ENCODE assay signal across 8 cellular contexts in the genomic region with DNA sequence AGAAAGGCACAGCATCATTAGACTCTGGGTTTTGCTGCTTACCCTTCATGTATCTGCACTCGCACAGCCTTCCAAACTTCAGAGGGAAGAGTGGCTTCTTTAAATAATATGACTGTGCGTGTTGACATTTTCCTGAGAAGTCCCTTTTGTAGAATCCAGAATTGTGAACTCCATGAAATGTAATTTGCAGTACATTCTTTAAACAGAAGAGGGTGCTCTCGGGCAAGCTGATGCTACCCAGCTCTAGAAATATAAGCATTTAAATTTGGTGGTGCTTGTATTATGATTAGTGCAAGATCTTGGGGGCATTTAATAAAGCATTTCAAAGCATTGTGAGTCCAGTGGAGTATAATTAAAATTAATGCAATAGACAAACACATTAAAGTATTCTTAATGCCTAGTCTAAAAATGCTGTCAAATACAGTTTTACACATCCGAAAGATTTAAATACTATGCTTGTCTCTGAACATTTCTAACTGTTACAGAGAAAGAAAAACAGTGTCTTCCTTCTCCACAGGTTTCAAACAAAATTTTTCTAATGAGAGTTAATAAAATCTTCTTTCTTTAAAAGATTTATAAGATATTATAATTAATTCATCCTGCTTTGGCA. TPM values are rescaled to one million over a fixed set of nuclear protein-coding genes. Genes with fewer than 3 reads are reported as not detected.
A peak's percentile ranks its signal among the peaks of the same experiment; 100 is the strongest.
DNase-seq lines count a peak whose midpoint lies in the region; ATAC-seq and TF ChIP-seq lines count a peak whose summit lies in the region.

No MANE protein-coding gene starts in this region.

- no peaks in the 10 kb centered on the region for H3K9me3 ChIP-seq in SK-N-SH

- no peak overlapping the region for H3K27ac Mint-ChIP-seq in activated CD4-positive, alpha-beta T cell treated with anti-CD3 and anti-CD28 coated beads, Interleukin-2, amount 10 ng/mL, durations not matched to agents 24 days and 14 days

- WGBS in SK-N-SH (ENCODE audit: low lambda C conversion rate): 34% methylated on average over 4 of the region's 4 CpGs

- no peaks in the 10 kb centered on the region for H3F3A ChIP-seq in SK-N-SH (replicated peaks; ENCODE audit: insufficient read depth)

- POLR2A ChIA-PET in SK-N-SH (lab: Yijun Ruan, JAX): no interaction called here

- no peaks in the 10 kb centered on the region for H3K79me2 ChIP-seq in SK-N-SH (ENCODE audit: insufficient read depth)

- H3K36me3 ChIP-seq in SK-N-SH (replicated peaks in 1 of 2; ENCODE audit: control insufficient read depth in 1 of 2, insufficient read depth in 2 of 2, low read length in 1 of 2): peaks cover 0 to 3% of the 10 kb centered on the region in 2 experiments

- TF ChIP-seq EP300 in SK-N-SH (IDR thresholded peaks at IDR 0.05; ENCODE audit: borderline replicate concordance in 1 of 2, low read depth in 1 of 2, low read length in 1 of 2): no peak

- CTCF ChIA-PET in SK-N-SH (lab: Yijun Ruan, JAX): interaction anchor here (0.5 to 2.4 kb wide), 19 partner anchors 10 to 1802 kb away, joined by 3 to 18 read pairs (median 3); no protein-coding TSS in a partner anchor

- no peak overlapping the region for H3K4me3 ChIP-seq in SK-N-SH (ENCODE audit: low read depth in 2 of 2, low read length in 1 of 2)

- no peaks in the 10 kb centered on the region for H3K4me1 Mint-ChIP-seq in activated CD4-positive, alpha-beta T cell treated with anti-CD3 and anti-CD28 coated beads, Interleukin-2, amount 10 ng/mL, durations not matched to agents 24 days and 14 days

- ATAC-seq in sciatic nerve (peak; percentile 55), HG03460 (IDR thresholded peaks at IDR 0.05; ENCODE audit: unreplicated experiment) (no peak), HG03378 (IDR thresholded peaks at IDR 0.05; ENCODE audit: unreplicated experiment) (no peak)

- H3K9ac ChIP-seq in SK-N-SH: no peak overlapping the region

- H3K27me3 ChIP-seq in SK-N-SH (ENCODE audit: insufficient read depth): no peaks in the 10 kb centered on the region

- intact Hi-C loops in activated CD4-positive, alpha-beta T cell treated with anti-CD3 and anti-CD28 coated beads, Interleukin-2, amount 10 ng/mL, durations not matched to agents 24 days and 14 days (cut with micrococcal nuclease): loop anchor here (5.0 kb wide), 1 partner anchor 1802 kb away; no protein-coding TSS in a partner anchor
- intact Hi-C loops in sciatic nerve (cut with DNase I): loop anchor here (5.0 kb wide), 1 partner anchor 127 kb away; no protein-coding TSS in a partner anchor

- DNase-seq in activated CD4-positive, alpha-beta T cell treated with anti-CD3 and anti-CD28 coated beads, Interleukin-2, amount 10 ng/mL, durations not matched to agents 24 days and 14 days: peak; percentile 71
- no peak for DNase-seq in activated CD4-positive, alpha-beta T cell treated with anti-CD3 and anti-CD28 coated beads for 1 hour
- DNase-seq in SK-N-SH (peak; percentile 32), fibroblast of the conjunctiva (ENCODE audit: low read depth) (peak; percentile 16), sciatic nerve (ENCODE audit: low spot score) (no peak)

- H4K20me1 ChIP-seq in SK-N-SH (ENCODE audit: insufficient read depth): no peaks in the 10 kb centered on the region

- H2AFZ ChIP-seq in SK-N-SH (ENCODE audit: low read depth): no peak overlapping the region; the same call in 1 of the 2 replicates

- H3K9me3 Mint-ChIP-seq in activated CD4-positive, alpha-beta T cell treated with anti-CD3 and anti-CD28 coated beads, Interleukin-2, amount 10 ng/mL, durations not matched to agents 24 days and 14 days: no peaks in the 10 kb centered on the region

- TF ChIP-seq CTCF in LNCAP (IDR thresholded peaks at IDR 0.05): peak; percentile 58
- peak; percentile 82 for TF ChIP-seq CTCF in SK-N-SH (IDR thresholded peaks at IDR 0.05)

- H3K4me3 Mint-ChIP-seq in activated CD4-positive, alpha-beta T cell treated with anti-CD3 and anti-CD28 coated beads, Interleukin-2, amount 10 ng/mL, durations not matched to agents 24 days and 14 days: no peak overlapping the region

- H3K27me3 Mint-ChIP-seq in activated CD4-positive, alpha-beta T cell treated with anti-CD3 and anti-CD28 coated beads, Interleukin-2, amount 10 ng/mL, durations not matched to agents 24 days and 14 days: peaks cover 7% of the 10 kb centered on the region

- H3K4me2 ChIP-seq in SK-N-SH: no peak overlapping the region

- no peak overlapping the region for H3K27ac ChIP-seq in SK-N-SH (ENCODE audit: low read depth in 2 of 2, low read length in 1 of 2)

- no peaks in the 10 kb centered on the region for H3K4me1 ChIP-seq in SK-N-SH (ENCODE audit: control insufficient read depth in 1 of 2, insufficient read depth in 2 of 2, low read depth in 1 of 2, low read length in 1 of 2)

- no peaks in the 10 kb centered on the region for H3K9me2 ChIP-seq in SK-N-SH

- H3K36me3 Mint-ChIP-seq in activated CD4-positive, alpha-beta T cell treated with anti-CD3 and anti-CD28 coated beads, Interleukin-2, amount 10 ng/mL, durations not matched to agents 24 days and 14 days (ENCODE audit: low read depth): no peaks in the 10 kb centered on the region

- peak; percentile 89 for TF ChIP-seq RAD21 in SK-N-SH (IDR thresholded peaks at IDR 0.05; ENCODE audit: low read length)

TF ChIP-seq in SK-N-SH, 30 proteins besides CTCF, POLR2A, EP300 and RAD21:
- no peak for TF ChIP-seq CHD2 (IDR thresholded peaks at IDR 0.05; ENCODE audit: low read length, partially characterized antibody)
- TF ChIP-seq NFIC (IDR thresholded peaks at IDR 0.05; ENCODE audit: borderline replicate concordance): no peak
- peak; percentile 68 for TF ChIP-seq SMC3 (IDR thresholded peaks at IDR 0.05; ENCODE audit: low read depth, low read length)
- TF ChIP-seq MEF2A (IDR thresholded peaks at IDR 0.05; ENCODE audit: borderline replicate concordance, low read depth): no peak
- no peak for TF ChIP-seq TAF1 (IDR thresholded peaks at IDR 0.05; ENCODE audit: borderline replicate concordance, low read depth, low read length)
- no peak for TF ChIP-seq TEAD4 (IDR thresholded peaks at IDR 0.05; ENCODE audit: borderline replicate concordance, insufficient read depth)
- TF ChIP-seq SIN3A (IDR thresholded peaks at IDR 0.05; ENCODE audit: borderline replicate concordance, low read depth, low read length): no peak
- no peak for TF ChIP-seq GATA2 (CRISPR knock-in tag; IDR thresholded peaks at IDR 0.05)

RNA-seq across cellular contexts. Expression of gene GTF2A1L, which starts 17.3 kb away (rescaled TPM):
- total RNA-seq in activated CD4-positive, alpha-beta T cell treated with anti-CD3 and anti-CD28 coated beads, Interleukin-2, amount 10 ng/mL, durations not matched to agents 24 days and 14 days: not detected in 2 replicates
- 0.36 and 0.44 TPM in 2 replicates for polyA plus RNA-seq in SK-N-SH (2012; rRNA removed)
- 0.56 and 0.59 TPM in 2 replicates for polyA plus RNA-seq in SK-N-SH (2012; cell fraction: cytosol; rRNA removed)
- polyA plus RNA-seq in SK-N-SH (2012; cell fraction: nucleus; rRNA removed): 0.97 and 2.0 TPM in 2 replicates
- total RNA-seq in sciatic nerve: 1.4 TPM

Comparison
In these comparisons a context has a peak if more than half of its experiments do, and no peak if none do; other contexts are left out.
1. DNase-seq: peak in activated CD4-positive, alpha-beta T cell treated with anti-CD3 and anti-CD28 coated beads, Interleukin-2, amount 10 ng/mL, durations not matched to agents 24 days and 14 days (single experiment), SK-N-SH (single experiment) and fibroblast of the conjunctiva (single experiment); none in activated CD4-positive, alpha-beta T cell treated with anti-CD3 and anti-CD28 coated beads for 1 hour (single experiment) and sciatic nerve (single experiment).